26 cellular contexts compared by ENCODE assay signal in genomic region chr6:111124406-111124805, GRCh38. TPM values are rescaled to one million over a fixed set of nuclear protein-coding genes. Genes with fewer than 3 reads are reported as not detected.
"Had no signal": no experiment of that assay in that cellular context is flagged by ENCODE, and none has a peak within 500 bp of the region (broad histone marks: within the 10 kb centered on the region; RNA-seq: fewer than 3 reads in every experiment).

No MANE protein-coding gene starts in this region.

- H3K9ac ChIP-seq: KMS-11 had no signal

- H3K4me1 ChIP-seq: breast epithelium had no signal

- H3K4me2 ChIP-seq: KMS-11 had no signal

- H3K36me3 ChIP-seq: ascending aorta, breast epithelium, SJCRH30, WERI-Rb-1 had no signal

- H3K4me3 ChIP-seq: ascending aorta, breast epithelium, SJCRH30, SK-N-MC had no signal

- DNase-seq: activated CD4-positive, alpha-beta T cell treated with anti-CD3 and anti-CD28 coated beads, Interleukin-2, amount 10 ng/mL, durations not matched to agents 7 days and 5 days; activated CD4-positive, alpha-beta T cell treated with anti-CD3 and anti-CD28 coated beads, Interleukin-2, amount 50 U/mL, for 48 hours; activated CD4-positive, CD25-positive, alpha-beta regulatory T cell; activated CD8-positive, alpha-beta T cell treated with anti-CD3 and anti-CD28 coated beads, Interleukin-2, amount 10 ng/mL, durations not matched to agents 7 days and 5 days; activated gamma-delta T cell; activated naive CD4-positive, alpha-beta T cell treated with Interleukin-2 at 50 U/mL for 16 hours; activated naive CD8-positive, alpha-beta T cell treated with anti-CD3 and anti-CD28 coated beads, Interleukin-2, amount 10 ng/mL, durations not matched to agents 7 days and 5 days; activated T-cell treated with anti-CD3 and anti-CD28 coated beads, Interleukin-2, amount 50 U/mL, for 24 hours; amygdala; NCI-H1092 treated with DMSO at 0.1 percent for 48 hours; NCI-H1417; NCI-H146; NCI-H187; NCI-H2029 treated with DMSO at 0.1 percent for 48 hours; NCI-H2107; NCI-H2171; NCI-H524 treated with DMSO at 0.1 percent for 48 hours; SHP77; SJCRH30; T1000; WERI-Rb-1 had no signal

- H3K27ac ChIP-seq: ascending aorta, breast epithelium, KMS-11, SJCRH30, SK-N-MC, WERI-Rb-1 had no signal

- H3K27me3 ChIP-seq: ascending aorta, breast epithelium, SJCRH30 had no signal

- H3K9me3 ChIP-seq: ascending aorta, breast epithelium, SJCRH30 had no signal

RNA-seq across cellular contexts. Expression of gene SLC16A10, which starts 37.1 kb away (rescaled TPM):
- total RNA-seq: RPMI7951 had no signal
